Comparison of ENCODE assay signal across 8 cellular contexts in the genomic region with DNA sequence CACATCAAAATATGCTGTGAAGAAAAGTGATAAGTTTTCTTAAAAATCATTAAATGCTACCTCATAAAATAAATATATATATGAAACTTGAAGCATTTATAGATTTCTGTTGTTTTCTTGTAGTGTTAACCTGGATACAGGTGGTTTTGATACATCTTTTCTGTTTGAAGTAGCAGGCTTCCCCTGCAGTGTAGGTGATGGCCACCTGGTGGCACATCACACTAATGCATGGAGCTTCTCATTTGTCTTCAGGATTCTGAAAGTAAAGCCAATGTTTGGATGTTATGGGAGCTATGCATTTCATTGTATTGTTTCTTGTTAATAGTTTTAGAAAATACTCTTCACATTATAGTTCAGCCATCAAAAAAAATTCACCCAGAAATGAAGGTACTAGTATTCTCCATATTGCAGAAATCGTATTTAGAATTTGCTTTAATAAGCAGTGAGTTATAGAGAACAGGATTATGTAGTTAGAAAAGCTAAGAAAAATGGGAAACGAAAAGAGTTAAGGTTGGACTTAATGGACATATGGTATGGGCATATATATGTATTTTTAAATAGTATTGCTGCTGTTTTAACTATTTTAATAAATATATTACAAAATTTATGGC. TPM values are rescaled to one million over a fixed set of nuclear protein-coding genes. Genes with fewer than 3 reads are reported as not detected.
DNase-seq lines count a peak whose midpoint lies in the region; ATAC-seq and TF ChIP-seq lines count a peak whose summit lies in the region.

No MANE protein-coding gene starts in this region.

- peaks cover 34% of the 10 kb centered on the region for H3K36me3 Mint-ChIP-seq in T-cell

- WGBS in suprapubic skin: 85% methylated on average over 2 of the region's 2 CpGs

- H3K27ac ChIP-seq in cardiac muscle cell (no peak overlapping the region), suprapubic skin (no peak overlapping the region)

- no peaks in the 10 kb centered on the region for H3K27me3 Mint-ChIP-seq in T-cell

- TF ChIP-seq EP300 in suprapubic skin (IDR thresholded peaks at IDR 0.05): no peak

- peak; percentile 39 to 46 for DNase-seq in cardiac muscle cell (ENCODE audit: low read depth in 1 of 2, low spot score in 1 of 2)
- DNase-seq in Right ventricle myocardium superior: no peak
- DNase-seq in Kasumi-1 (lab: John Stamatoyannopoulos, UW): peak; percentile 17 to 55
- peak in 9 of 34 experiments; percentile 4 to 33 (median 16) for DNase-seq in T-cell
- DNase-seq in foreskin fibroblast: peak in 1 of 2 donors; percentile 62
- no peak for DNase-seq in suprapubic skin (ENCODE audit: low spot score in 2 of 2)

- no peak for ATAC-seq in Right ventricle myocardium superior (ENCODE audit: poor library complexity)
- ATAC-seq in GM21723 (IDR thresholded peaks at IDR 0.05; ENCODE audit: unreplicated experiment): peak; percentile 80
- peak in 3 of 4 experiments; percentile 56 to 70 (median 67) for ATAC-seq in T-cell (replicated peaks in 1 of 4)
- ATAC-seq in HG03097 (IDR thresholded peaks at IDR 0.05; ENCODE audit: low FRiP score, unreplicated experiment): no peak

- no peak overlapping the region for H3K27ac Mint-ChIP-seq in T-cell

- H3K4me3 ChIP-seq in cardiac muscle cell: no peak overlapping the region
- no peak overlapping the region for H3K4me3 ChIP-seq in foreskin fibroblast (ENCODE audit: low read depth in 1 of 2, low read length in 2 of 2)
- no peak overlapping the region for H3K4me3 ChIP-seq in suprapubic skin

- CTCF ChIA-PET in T-cell (lab: Charles Lee): interaction anchor here (0.5 to 11.1 kb wide), 22 partner anchors 9 to 784 kb away, joined by 3 to 267 read pairs (median 4); a partner anchor contains a TSS

- intact Hi-C loops in Right ventricle myocardium superior (cut with DNase I): no loop called here

- TF ChIP-seq CTCF in cardiac muscle cell (IDR thresholded peaks at IDR 0.05; ENCODE audit: low read depth, low read length) (peak; percentile 68), foreskin fibroblast (IDR thresholded peaks at IDR 0.05; ENCODE audit: low read depth, low read length) (peak; percentile 82), suprapubic skin (IDR thresholded peaks at IDR 0.05) (peak; percentile 28 to 60)

- no peak overlapping the region for H3K4me3 Mint-ChIP-seq in T-cell

- POLR2A ChIA-PET in T-cell (lab: Charles Lee): no interaction called here

- H3K9me3 ChIP-seq in cardiac muscle cell (ENCODE audit: low read depth) (no peaks in the 10 kb centered on the region), suprapubic skin (no peaks in the 10 kb centered on the region)

- H3K4me1 ChIP-seq in cardiac muscle cell (ENCODE audit: low read depth) (no peaks in the 10 kb centered on the region), suprapubic skin (no peaks in the 10 kb centered on the region)

- no peaks in the 10 kb centered on the region for H3K9me3 Mint-ChIP-seq in T-cell

- peaks cover 6 to 12% (median 10%) of the 10 kb centered on the region in 3 donors for H3K4me1 Mint-ChIP-seq in T-cell

- no peak for TF ChIP-seq POLR2A in suprapubic skin (IDR thresholded peaks at IDR 0.05)

- H3K36me3 ChIP-seq in cardiac muscle cell (peaks cover 7% of the 10 kb centered on the region), suprapubic skin (peaks cover 31% of the 10 kb centered on the region)

- H3K27me3 ChIP-seq in cardiac muscle cell: no peaks in the 10 kb centered on the region
- no peaks in the 10 kb centered on the region for H3K27me3 ChIP-seq in suprapubic skin

RNA-seq across cellular contexts. Expression of a gene that starts 18.7 kb away (rescaled TPM):
- total RNA-seq in cardiac muscle cell (3.9 and 4.1 TPM in 2 replicates), Right ventricle myocardium superior (5.5 TPM), T-cell (1 to 10 TPM; 2.0 to 4.0 (median 3.4) TPM), suprapubic skin (1 to 10 TPM; 2.0 to 4.2 (median 2.8) TPM)
- polyA plus RNA-seq in cardiac muscle cell: 4.1 and 4.5 TPM in 2 replicates

RNA-seq across cellular contexts. Expression of a gene that starts 24.4 kb away (rescaled TPM):
- total RNA-seq in cardiac muscle cell (8.6 and 9.0 TPM in 2 replicates), Right ventricle myocardium superior (4.5 TPM), T-cell (10 to 100 TPM in 3 of 5 donors, 1 to 10 TPM in 2; 5.6 to 16.4 (median 12.9) TPM), suprapubic skin (1 to 10 TPM; 7.4 to 9.3 (median 8.0) TPM)
- polyA plus RNA-seq in cardiac muscle cell: 13.2 and 13.3 TPM in 2 replicates

Comparison
In these comparisons a context has a peak if more than half of its experiments do, and no peak if none do; other contexts are left out.
1. DNase-seq: peak in cardiac muscle cell (2 of 2) and Kasumi-1 (2 of 2); none in Right ventricle myocardium superior (single experiment) and suprapubic skin (0 of 2).
2. ATAC-seq: peak in GM21723 (single experiment) and T-cell (3 of 4); none in Right ventricle myocardium superior (single experiment) and HG03097 (single experiment).
3. Peak in every context shown above with its lines, with median percentiles within 50 percentile points of each other: CTCF ChIP-seq.